In genomic region chr4:128334256-128334655, GRCh38 we compare ENCODE assay signal across 27 cellular contexts. TPM values are rescaled to one million over a fixed set of nuclear protein-coding genes. Genes with fewer than 3 reads are reported as not detected.
DNase-seq lines count a peak whose midpoint lies in the region; ATAC-seq, FAIRE-seq and TF ChIP-seq lines count a peak whose summit lies in the region.
"Had no signal": no experiment of that assay in that cellular context is flagged by ENCODE, and none has a peak within 500 bp of the region (broad histone marks: within the 10 kb centered on the region; RNA-seq: fewer than 3 reads in every experiment).

No MANE protein-coding gene starts in this region.

- H3K36me3 Mint-ChIP-seq in astrocyte (ENCODE audit: low read depth, unreplicated experiment) = peaks cover 6% of the 10 kb centered on the region
- H3K36me3 Mint-ChIP-seq: CD14-positive monocyte had no signal

- H3K4me2 ChIP-seq in IMR-90 (ENCODE audit: low read depth, low read length) (no peak overlapping the region), astrocyte (ENCODE audit: low read length) (no peak overlapping the region)
- H3K4me2 ChIP-seq: BLaER1 had no signal

- ATAC-seq in IMR-90 (ENCODE audit: low read depth) (no peak), GM18511 (IDR thresholded peaks at IDR 0.05; ENCODE audit: unreplicated experiment) (no peak)
- ATAC-seq: GM12878 had no signal

- no peak overlapping the region for H3K4me3 Mint-ChIP-seq in astrocyte (ENCODE audit: unreplicated experiment)
- H3K4me3 Mint-ChIP-seq: CD14-positive monocyte; CD4-positive, alpha-beta memory T cell; CD4-positive, CD25-positive, alpha-beta regulatory T cell; CD8-positive, alpha-beta memory T cell had no signal

- no peak overlapping the region for H2BK120ac ChIP-seq in IMR-90 (ENCODE audit: low read depth, low read length)

- H2AK9ac ChIP-seq in IMR-90 (replicated peaks; ENCODE audit: low read depth, low read length, poor library complexity) = no peak overlapping the region

- no peak overlapping the region for H3K4ac ChIP-seq in IMR-90 (ENCODE audit: low read depth, low read length)

- H3K9me3 ChIP-seq in IMR-90 (ENCODE audit: control insufficient read depth, insufficient read depth, low read length) (no peaks in the 10 kb centered on the region), astrocyte (ENCODE audit: insufficient read depth, low read depth, low read length) (no peaks in the 10 kb centered on the region)
- H3K9me3 ChIP-seq: BE2C, BLaER1 had no signal

- H3K27me3 ChIP-seq in IMR-90 (ENCODE audit: control insufficient read depth, insufficient read depth, low read length) = no peaks in the 10 kb centered on the region
- no peaks in the 10 kb centered on the region for H3K27me3 ChIP-seq in astrocyte (ENCODE audit: insufficient read depth, low read length)
- H3K27me3 ChIP-seq: BE2C, BLaER1 had no signal

- H3K79me2 ChIP-seq in astrocyte (ENCODE audit: insufficient read depth, low read length) = no peaks in the 10 kb centered on the region

- no peak overlapping the region for H2BK5ac ChIP-seq in IMR-90 (ENCODE audit: low read depth, low read length, poor library complexity, severe bottlenecking)

- no peak overlapping the region for H4K8ac ChIP-seq in IMR-90 (ENCODE audit: low read depth in 2 of 2, low read length in 2 of 2)

- no peak overlapping the region for H3K4me3 ChIP-seq in IMR-90 (ENCODE audit: insufficient read depth, low read depth, low read length)
- no peak overlapping the region for H3K4me3 ChIP-seq in astrocyte (ENCODE audit: insufficient read depth, low read depth, low read length)
- H3K4me3 ChIP-seq: BLaER1, GM12878 had no signal

- dilution Hi-C loops in IMR-90 (cut with HindIII; ENCODE audit: low sequenced_read_pairs, unreplicated experiment) = no loop called here

- TF ChIP-seq RAD21 in IMR-90 (IDR thresholded peaks at IDR 0.05; ENCODE audit: low read length) = no peak

- no peak overlapping the region for H3K27ac Mint-ChIP-seq in astrocyte (ENCODE audit: unreplicated experiment)
- H3K27ac Mint-ChIP-seq: CD4-positive, alpha-beta memory T cell; CD4-positive, CD25-positive, alpha-beta regulatory T cell had no signal

- CTCF ChIA-PET in IMR-90 (lab: Yijun Ruan, JAX) = no interaction called here

- intact Hi-C loops in IMR-90 (cut with micrococcal nuclease) = no loop called here

- peaks cover 47% of the 10 kb centered on the region for H3K4me1 Mint-ChIP-seq in astrocyte (ENCODE audit: low read depth, unreplicated experiment)
- H3K4me1 Mint-ChIP-seq: CD4-positive, alpha-beta memory T cell; CD4-positive, CD25-positive, alpha-beta regulatory T cell; CD8-positive, alpha-beta memory T cell had no signal

- no peak overlapping the region for H2AFZ ChIP-seq in IMR-90 (replicated peaks; ENCODE audit: low read length, poor library complexity)
- H2AFZ ChIP-seq in astrocyte (ENCODE audit: low read depth, low read length) = no peak overlapping the region

- no CpG with 5 or more reads among the region's 2 CpGs for WGBS in IMR-90 (ENCODE audit: extremely low coverage in 2 of 2, insufficient read length in 1 of 2), 2 experiments

- FAIRE-seq in HTR-8/SVneo (lab: Jason Lieb, UNC) = peak; percentile 68
- FAIRE-seq in astrocyte (lab: Jason Lieb, UNC) = peak; percentile 47
- FAIRE-seq in GM12891 (lab: Jason Lieb, UNC) = no peak
- FAIRE-seq: A204.1, GM12878 had no signal

- H3K4me1 ChIP-seq in IMR-90 (ENCODE audit: control insufficient read depth, insufficient read depth, low read length) = peaks cover 6% of the 10 kb centered on the region
- H3K4me1 ChIP-seq in astrocyte (ENCODE audit: insufficient read depth, low read length) = peaks cover 13% of the 10 kb centered on the region
- H3K4me1 ChIP-seq: BE2C, BLaER1 had no signal

- H3K18ac ChIP-seq in IMR-90 (ENCODE audit: low read depth, low read length) = no peak overlapping the region

- POLR2A ChIA-PET in IMR-90 (lab: Charles Lee; ENCODE audit: unreplicated experiment) = no interaction called here

- no peak overlapping the region for H4K91ac ChIP-seq in IMR-90 (ENCODE audit: insufficient read depth, low read depth, low read length)

- BruUV-seq in IMR-90 (replicated peaks; lab: Mats Ljungman, UMichigan) = no TSS peak

- peak overlapping the region; percentile 18; the same call in 1 of the 2 replicates for H2BK20ac ChIP-seq in IMR-90 (ENCODE audit: low read depth, low read length)

- no peaks in the 10 kb centered on the region for H3K9me1 ChIP-seq in IMR-90 (ENCODE audit: insufficient read depth, low read length)

- H2AK5ac ChIP-seq in IMR-90 (ENCODE audit: low read depth, low read length) = no peak overlapping the region

- no peaks in the 10 kb centered on the region for H3K79me1 ChIP-seq in IMR-90 (ENCODE audit: low read depth in 1 of 2, low read length in 2 of 2)

- H4K5ac ChIP-seq in IMR-90 (ENCODE audit: low read depth, low read length) = no peak overlapping the region

- DNase-seq in HTR-8/SVneo (ENCODE audit: insufficient read length, low spot score) = no peak
- DNase-seq in IMR-90 = no peak
- no peak for DNase-seq in astrocyte (ENCODE audit: low read depth)
- peak; percentile 71 to 88 for DNase-seq in erythroblast (lab: John Stamatoyannopoulos, UW)
- DNase-seq in effector CD4-positive, alpha-beta T cell = no peak
- DNase-seq in RPMI8226 = no peak
- no peak for DNase-seq in GM12891 (ENCODE audit: insufficient read length, low spot score)
- DNase-seq: 8988T; ACHN; BE2C; C1 segment of cervical spinal cord; CD4-positive, alpha-beta memory T cell; CD4-positive, CD25-positive, alpha-beta regulatory T cell; CD8-positive, alpha-beta memory T cell; COR-L47; DMS 273 treated with DMSO at 0.1 percent for 48 hours; DMS153; DMS53; DMS79; DND-41; EL; GDM1 had no signal

- H3K23ac ChIP-seq in IMR-90 (ENCODE audit: low read depth, low read length) = no peak overlapping the region

- TF ChIP-seq CTCF in IMR-90 (conservative IDR thresholded peaks at IDR 0.05; ENCODE audit: low read depth, low read length) (no peak), astrocyte (IDR thresholded peaks at IDR 0.05; ENCODE audit: insufficient read depth, low read depth, low read length) (no peak)

- no peaks in the 10 kb centered on the region for H4K20me1 ChIP-seq in IMR-90 (ENCODE audit: insufficient read depth, low read length)
- no peaks in the 10 kb centered on the region for H4K20me1 ChIP-seq in astrocyte (ENCODE audit: insufficient read depth, low read length)
- H4K20me1 ChIP-seq: BLaER1 had no signal

- H3K56ac ChIP-seq in IMR-90 (ENCODE audit: extremely low read depth, insufficient read depth, low read length) = no peak overlapping the region

- H3K27ac ChIP-seq in IMR-90 (ENCODE audit: insufficient read depth, low read length) = no peak overlapping the region
- no peak overlapping the region for H3K27ac ChIP-seq in astrocyte (ENCODE audit: low read depth, low read length)
- H3K27ac ChIP-seq: BLaER1 had no signal

- H2BK15ac ChIP-seq in IMR-90 (ENCODE audit: low read depth, low read length) = no peak overlapping the region

- H3K9ac ChIP-seq in IMR-90 (ENCODE audit: low read depth, low read length) = no peak overlapping the region
- no peak overlapping the region for H3K9ac ChIP-seq in astrocyte (ENCODE audit: low read length)
- H3K9ac ChIP-seq: BLaER1 had no signal

- no peaks in the 10 kb centered on the region for H3K27me3 Mint-ChIP-seq in astrocyte (ENCODE audit: low read depth, unreplicated experiment)
- H3K27me3 Mint-ChIP-seq: CD4-positive, alpha-beta memory T cell; CD4-positive, CD25-positive, alpha-beta regulatory T cell; CD8-positive, alpha-beta memory T cell had no signal

- TF ChIP-seq POLR2A in IMR-90 (IDR thresholded peaks at IDR 0.05; ENCODE audit: low read depth, low read length) = no peak
- no peak for TF ChIP-seq POLR2A in erythroblast (IDR thresholded peaks at IDR 0.05; ENCODE audit: low read length)
- TF ChIP-seq POLR2A in GM12891 (IDR thresholded peaks at IDR 0.05; ENCODE audit: low read depth, low read length) = no peak

- no peaks in the 10 kb centered on the region for H3K36me3 ChIP-seq in IMR-90 (ENCODE audit: control insufficient read depth, insufficient read depth, low read length)
- no peaks in the 10 kb centered on the region for H3K36me3 ChIP-seq in astrocyte (ENCODE audit: insufficient read depth, low read length)
- H3K36me3 ChIP-seq: BE2C had no signal

- no peaks in the 10 kb centered on the region for H3K9me3 Mint-ChIP-seq in astrocyte (ENCODE audit: unreplicated experiment)
- H3K9me3 Mint-ChIP-seq: CD4-positive, CD25-positive, alpha-beta regulatory T cell had no signal

- in situ Hi-C loops in IMR-90 (cut with MboI; ENCODE audit: low sequenced_read_pairs) = no loop called here

- H3K14ac ChIP-seq in IMR-90 (replicated peaks; ENCODE audit: low read depth, low read length) = no peak overlapping the region

TF ChIP-seq in IMR-90, 13 proteins besides CTCF, POLR2A, EP300 and RAD21 (continues in another document):
- no peak for TF ChIP-seq USF2 (IDR thresholded peaks at IDR 0.05; ENCODE audit: low read depth, low read length)
- no peak for TF ChIP-seq SMC3 (IDR thresholded peaks at IDR 0.05; ENCODE audit: low read depth, low read length)
- TF ChIP-seq CHD1 (IDR thresholded peaks at IDR 0.05; ENCODE audit: low read depth, low read length) = no peak
- no peak for TF ChIP-seq CEBPB (IDR thresholded peaks at IDR 0.05; ENCODE audit: low read depth, low read length)

TF ChIP-seq in GM12891, 5 proteins besides CTCF, POLR2A, EP300 and RAD21:
- TF ChIP-seq POU2F2 (IDR thresholded peaks at IDR 0.05; ENCODE audit: low read depth, low read length) (no peak), SPI1 (IDR thresholded peaks at IDR 0.05; ENCODE audit: low read depth, low read length) (no peak), POLR2AphosphoS5 (IDR thresholded peaks at IDR 0.05; ENCODE audit: low read depth, low read length) (no peak), PAX5 (IDR thresholded peaks at IDR 0.05; ENCODE audit: insufficient read depth, low read length, severe bottlenecking) (no peak), TAF1 (IDR thresholded peaks at IDR 0.05; ENCODE audit: low read depth, low read length) (no peak)
TF ChIP-seq in GM12891: peak in this region for 0.

RNA-seq across cellular contexts. Expression of gene PGRMC2, which starts 46.6 kb away (rescaled TPM):
- total RNA-seq in IMR-90 (2012; rRNA removed) (13.4 and 24.4 TPM in 2 replicates), astrocyte (158 and 161 TPM in 2 replicates)
- polyA plus RNA-seq in IMR-90 (2012; rRNA removed) = 21.9 and 40.7 TPM in 2 replicates
- polyA plus RNA-seq in IMR-90 (2012; cell fraction: cytosol; rRNA removed) = 8.0 and 8.9 TPM in 2 replicates
- 2.2 and 19.3 TPM in 2 replicates for polyA plus RNA-seq in IMR-90 (2012; cell fraction: nucleus; rRNA removed; ENCODE audit: low replicate concordance)
- 15.3 TPM for polyA plus RNA-seq in GM12891 (2012; ENCODE audit: low read depth, missing spikeins)

Comparison
In these comparisons a context has a peak if more than half of its experiments do, and no peak if none do; other contexts are left out.
1. DNase-seq: peak in erythroblast (2 of 2); none in HTR-8/SVneo (single experiment), IMR-90 (single experiment), astrocyte (single experiment), effector CD4-positive, alpha-beta T cell (single experiment), RPMI8226 (single experiment) and GM12891 (single experiment).